ENCODE assay signal across 32 cellular contexts in the genomic region with DNA sequence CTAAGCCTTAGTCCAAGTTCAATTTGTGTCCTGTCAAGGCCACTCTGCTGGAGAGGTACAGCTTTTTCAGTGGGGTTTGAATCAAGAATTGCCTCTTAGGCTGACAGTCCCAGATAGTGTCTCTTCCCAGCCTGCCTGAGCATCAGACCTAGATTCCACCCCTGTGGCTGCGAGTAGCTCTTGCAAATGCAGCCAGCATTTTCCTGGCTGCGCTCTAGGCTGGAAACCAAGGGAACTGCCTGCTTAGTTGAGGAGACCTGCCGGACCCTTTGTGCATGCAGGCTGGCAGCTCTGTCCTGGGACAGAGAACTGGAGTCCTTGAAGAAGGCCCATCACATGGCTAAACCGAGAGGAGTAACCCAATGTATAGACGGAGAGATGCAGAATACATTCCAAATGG.
"Had no signal": no experiment of that assay in that cellular context is flagged by ENCODE, and none has a peak within 500 bp of the region (broad histone marks: within the 10 kb centered on the region; RNA-seq: fewer than 3 reads in every experiment).

No MANE protein-coding gene starts in this region.

- H3K27me3 Mint-ChIP-seq: activated CD4-positive, alpha-beta memory T cell treated with anti-CD3 and anti-CD28 coated beads for 36 hours; activated CD4-positive, alpha-beta T cell treated with anti-CD3 and anti-CD28 coated beads for 36 hours; activated CD4-positive, alpha-beta T cell treated with anti-CD3 and anti-CD28 coated beads, Interleukin-2, amount 10 ng/mL, durations not matched to agents 7 days and 5 days had no signal

- H3K27ac ChIP-seq: adrenal gland, body of pancreas, breast epithelium, SJCRH30, SK-N-MC had no signal

- H3K4me1 ChIP-seq: adrenal gland, body of pancreas, breast epithelium, SJCRH30 had no signal

- H3K36me3 Mint-ChIP-seq: activated CD4-positive, alpha-beta memory T cell treated with anti-CD3 and anti-CD28 coated beads for 36 hours; activated naive CD4-positive, alpha-beta T cell treated with anti-CD3 and anti-CD28 coated beads, Interleukin-2, amount 50 U/mL, for 72 hours had no signal

- H3K9me3 Mint-ChIP-seq: activated CD4-positive, alpha-beta memory T cell treated with anti-CD3 and anti-CD28 coated beads for 36 hours; activated CD4-positive, alpha-beta T cell treated with anti-CD3 and anti-CD28 coated beads, Interleukin-2, amount 10 ng/mL, durations not matched to agents 7 days and 5 days; activated naive CD4-positive, alpha-beta T cell treated with anti-CD3 and anti-CD28 coated beads for 36 hours; activated T-helper 1 cell treated with anti-CD3 and anti-CD28 coated beads, Interleukin-12 subunit alpha, Interleukin-12 subunit beta, Interleukin-2, Interleukin-4 antibody, amounts not matched to agents 30 ng/mL and 10 ng/mL and 1 ng/mL, durations not matched to agents 14 hours and 24 hours and 36 hours had no signal

- DNase-seq: activated CD4-positive, alpha-beta memory T cell treated with anti-CD3 and anti-CD28 coated beads for 36 hours; activated CD4-positive, alpha-beta T cell treated with anti-CD3 and anti-CD28 coated beads for 36 hours; activated CD4-positive, alpha-beta T cell treated with anti-CD3 and anti-CD28 coated beads, Interleukin-2, amount 10 ng/mL, durations not matched to agents 7 days and 5 days; activated CD8-positive, alpha-beta memory T cell treated with anti-CD3 and anti-CD28 coated beads, Interleukin-2, amount 50 U/mL, for 4 hours; activated gamma-delta T cell treated with Interleukin-2 at 50 U/mL for 16 hours; activated naive CD4-positive, alpha-beta T cell treated with anti-CD3 and anti-CD28 coated beads for 36 hours; activated T-cell treated with anti-CD3 and anti-CD28 coated beads for 4 hours; activated T-cell treated with anti-CD3 and anti-CD28 coated beads, Interleukin-2, amount 50 U/mL, for 4 hours; adrenal gland; body of pancreas; KG1; MM.1S; MV-4-11; NCI-H1092; NCI-H1436 treated with DMSO at 0.1 percent for 48 hours; NCI-H1694 treated with DMSO at 0.1 percent for 48 hours; NCI-H2081; NCI-H226; NCI-H446 treated with DMSO at 0.1 percent for 48 hours; NCI-H524; NCI-H69; NCI-H82; SHP77; SJCRH30 had no signal

- H3K4me3 ChIP-seq: adrenal gland, body of pancreas, breast epithelium, SJCRH30, SK-N-MC had no signal

- H3K36me3 ChIP-seq: adrenal gland, breast epithelium, SJCRH30 had no signal

- ATAC-seq: activated CD4-positive, alpha-beta T cell treated with anti-CD3 and anti-CD28 coated beads for 36 hours; activated CD4-positive, CD25-positive, alpha-beta regulatory T cell treated with anti-CD3 and anti-CD28 coated beads, Interleukin-2, amount 50 U/mL, for 24 hours; activated naive CD4-positive, alpha-beta T cell treated with anti-CD3 and anti-CD28 coated beads, Interleukin-2, amount 50 U/mL, for 72 hours; activated T-cell treated with anti-CD3 and anti-CD28 coated beads, Interleukin-2, amount 50 U/mL, for 4 hours; body of pancreas; Panc1 had no signal

- H3K4me3 Mint-ChIP-seq: activated CD4-positive, alpha-beta memory T cell treated with anti-CD3 and anti-CD28 coated beads for 36 hours; activated CD4-positive, alpha-beta T cell treated with anti-CD3 and anti-CD28 coated beads for 36 hours; activated CD4-positive, alpha-beta T cell treated with anti-CD3 and anti-CD28 coated beads, Interleukin-2, amount 10 ng/mL, durations not matched to agents 7 days and 5 days; activated naive CD4-positive, alpha-beta T cell treated with anti-CD3 and anti-CD28 coated beads for 36 hours; activated T-cell treated with anti-CD3 and anti-CD28 coated beads, Interleukin-2, amount 50 U/mL, for 4 hours; activated T-helper 1 cell treated with anti-CD3 and anti-CD28 coated beads, Interleukin-12 subunit alpha, Interleukin-12 subunit beta, Interleukin-2, Interleukin-4 antibody, amounts not matched to agents 30 ng/mL and 10 ng/mL and 1 ng/mL, durations not matched to agents 14 hours and 24 hours and 36 hours; T-helper 1 cell treated with Interleukin-12 subunit alpha and Interleukin-12 subunit beta and Interleukin-4 antibody, amounts not matched to agents 30 μg/mL and 1 μg/mL, for 36 hours; T-helper 2 cell treated with Interferon-gamma antibody and Interleukin-4, amounts not matched to agents 5 μg/mL and 100 μg/mL, for 36 hours had no signal

- H3K27ac Mint-ChIP-seq: activated CD4-positive, alpha-beta memory T cell treated with anti-CD3 and anti-CD28 coated beads for 36 hours; activated CD4-positive, alpha-beta T cell treated with anti-CD3 and anti-CD28 coated beads for 36 hours; activated CD4-positive, alpha-beta T cell treated with anti-CD3 and anti-CD28 coated beads, Interleukin-2, amount 10 ng/mL, durations not matched to agents 7 days and 5 days; activated naive CD4-positive, alpha-beta T cell treated with anti-CD3 and anti-CD28 coated beads for 36 hours; activated naive CD4-positive, alpha-beta T cell treated with anti-CD3 and anti-CD28 coated beads, Interleukin-2, amount 50 U/mL, for 72 hours; activated T-helper 1 cell treated with anti-CD3 and anti-CD28 coated beads, Interleukin-12 subunit alpha, Interleukin-12 subunit beta, Interleukin-2, Interleukin-4 antibody, amounts not matched to agents 30 ng/mL and 10 ng/mL and 1 ng/mL, durations not matched to agents 14 hours and 24 hours and 36 hours; T-helper 1 cell treated with Interleukin-12 subunit alpha and Interleukin-12 subunit beta and Interleukin-4 antibody, amounts not matched to agents 30 μg/mL and 1 μg/mL, for 36 hours; T-helper 2 cell treated with Interferon-gamma antibody and Interleukin-4, amounts not matched to agents 5 μg/mL and 100 μg/mL, for 36 hours had no signal

- H3K27me3 ChIP-seq: adrenal gland, body of pancreas, breast epithelium, SJCRH30 had no signal

- H3K4me1 Mint-ChIP-seq: activated CD4-positive, alpha-beta T cell treated with anti-CD3 and anti-CD28 coated beads for 36 hours; activated CD4-positive, alpha-beta T cell treated with anti-CD3 and anti-CD28 coated beads, Interleukin-2, amount 10 ng/mL, durations not matched to agents 7 days and 5 days had no signal
